9 cellular contexts compared by ENCODE assay signal in genomic region chr3:12660196-12660595, GRCh38. TPM values are rescaled to one million over a fixed set of nuclear protein-coding genes. Genes with fewer than 3 reads are reported as not detected.
DNase-seq lines count a peak whose midpoint lies in the region; ATAC-seq and TF ChIP-seq lines count a peak whose summit lies in the region.
"Had no signal": no experiment of that assay in that cellular context is flagged by ENCODE, and none has a peak within 500 bp of the region (broad histone marks: within the 10 kb centered on the region; RNA-seq: fewer than 3 reads in every experiment).

No MANE protein-coding gene starts in this region.

- H3K4me1 ChIP-seq in hepatocyte (ENCODE audit: insufficient read depth) (peaks cover 32% of the 10 kb centered on the region), stomach (peaks cover 52 to 83% (median 70%) of the 10 kb centered on the region in 4 donors)

- peaks cover 16% of the 10 kb centered on the region for H3K36me3 Mint-ChIP-seq in activated CD4-positive, alpha-beta T cell treated with anti-CD3 and anti-CD28 coated beads for 36 hours (ENCODE audit: low read depth)

- H2AFZ ChIP-seq in hepatocyte: no peak overlapping the region

- CTCF ChIA-PET in activated CD4-positive, alpha-beta T cell treated with anti-CD3 and anti-CD28 coated beads for 36 hours (lab: Charles Lee): interaction anchor here (0.6 to 2.0 kb wide), 4 partner anchors 10 to 60 kb away, joined by 3 to 6 read pairs (median 4); no protein-coding TSS in a partner anchor
- CTCF ChIA-PET in RWPE1 (lab: Yijun Ruan, JAX): interaction anchor here (0.6 kb wide), 1 partner anchor 44 kb away, joined by 5 read pairs; no protein-coding TSS in a partner anchor

- intact Hi-C loops in activated CD4-positive, alpha-beta T cell treated with anti-CD3 and anti-CD28 coated beads for 36 hours (cut with DNase I, micrococcal nuclease): loop anchor here in 1 of 2 experiments (5.0 kb wide), 2 partner anchors 473 to 757 kb away; no protein-coding TSS in a partner anchor
- intact Hi-C loops in stomach (cut with DNase I; ENCODE audit: low total_unique reads): no loop called here

- H3K9me3 Mint-ChIP-seq in activated CD4-positive, alpha-beta T cell treated with anti-CD3 and anti-CD28 coated beads for 36 hours (ENCODE audit: low read depth): no peaks in the 10 kb centered on the region

- TF ChIP-seq POLR2A in stomach (IDR thresholded peaks at IDR 0.05): no peak

- peak overlapping the region; percentile 42 for H3K27ac Mint-ChIP-seq in activated CD4-positive, alpha-beta T cell treated with anti-CD3 and anti-CD28 coated beads for 36 hours

- H3K36me3 ChIP-seq in hepatocyte (replicated peaks; ENCODE audit: insufficient read depth, low read depth) (no peaks in the 10 kb centered on the region), stomach (no peaks in the 10 kb centered on the region)

- H3K27me3 Mint-ChIP-seq in activated CD4-positive, alpha-beta T cell treated with anti-CD3 and anti-CD28 coated beads for 36 hours: no peaks in the 10 kb centered on the region

- peaks cover 65% of the 10 kb centered on the region for H4K20me1 ChIP-seq in hepatocyte (ENCODE audit: insufficient read depth, poor library complexity, severe bottlenecking)

- H3K27me3 ChIP-seq in hepatocyte (no peaks in the 10 kb centered on the region), stomach (no peaks in the 10 kb centered on the region)

- H3K79me2 ChIP-seq in hepatocyte: peaks cover 84% of the 10 kb centered on the region

- no peak for ATAC-seq in activated CD4-positive, alpha-beta T cell treated with anti-CD3 and anti-CD28 coated beads for 36 hours
- no peak for ATAC-seq in GM21529 (IDR thresholded peaks at IDR 0.05; ENCODE audit: unreplicated experiment)

- H3K4me1 Mint-ChIP-seq in activated CD4-positive, alpha-beta T cell treated with anti-CD3 and anti-CD28 coated beads for 36 hours: peaks cover 58% of the 10 kb centered on the region

- H3K4me3 ChIP-seq in hepatocyte (no peak overlapping the region), stomach (peak overlapping the region in 1 of 4 donors; percentile 79)

- TF ChIP-seq EP300 in stomach (IDR thresholded peaks at IDR 0.05): no peak

- TF ChIP-seq CTCF in RWPE1 (conservative IDR thresholded peaks at IDR 0.05; ENCODE audit: low read depth) (no peak), hepatocyte (IDR thresholded peaks at IDR 0.05; ENCODE audit: poor library complexity) (no peak), stomach (IDR thresholded peaks at IDR 0.05) (no peak)

- H3K9me3 ChIP-seq in hepatocyte (ENCODE audit: low read depth) (no peaks in the 10 kb centered on the region), stomach (no peaks in the 10 kb centered on the region)

- no peaks in the 10 kb centered on the region for H3K9me2 ChIP-seq in hepatocyte (replicated peaks; ENCODE audit: insufficient read depth)

- H3K27ac ChIP-seq in RWPE1: peak overlapping the region; percentile 6; the same call in 1 of the 2 replicates
- H3K27ac ChIP-seq in hepatocyte: peak overlapping the region; percentile 80
- H3K27ac ChIP-seq in stomach: peak overlapping the region; percentile 35 to 100 (median 100)

- POLR2A ChIA-PET in activated CD4-positive, alpha-beta T cell treated with anti-CD3 and anti-CD28 coated beads for 36 hours (lab: Charles Lee): interaction anchor here (0.7 to 0.9 kb wide), 3 partner anchors 22 to 128 kb away, joined by 3 to 8 read pairs (median 5); partner anchors contain the start of gene TMEM40
- POLR2A ChIA-PET in RWPE1 (lab: Yijun Ruan, JAX; ENCODE audit: low non-redundant PET): interaction anchor here (0.6 kb wide), 1 partner anchor 99 kb away, joined by 4 read pairs; no protein-coding TSS in a partner anchor

- peak overlapping the region; percentile 94 for H3K4me2 ChIP-seq in hepatocyte

- 60% methylated on average over 2 of the region's 2 CpGs for WGBS in hepatocyte (ENCODE audit: low lambda C conversion rate, missing lambda C conversion rate)
- 56 to 73% (median 66%) methylated on average over 2 of the region's 2 CpGs for WGBS in stomach, 5 donors

- DNase-seq in activated CD4-positive, alpha-beta T cell treated with anti-CD3 and anti-CD28 coated beads for 36 hours: no peak
- DNase-seq in activated CD4-positive, alpha-beta T cell treated with anti-CD3 and anti-CD28 coated beads, Interleukin-2, amount 50 U/mL, for 48 hours: no peak
- DNase-seq in RWPE1 (ENCODE audit: low spot score) (no peak), hepatocyte (ENCODE audit: low spot score) (no peak), stomach (no peak), NCI-H82 (lab: John Stamatoyannopoulos, UW) (no peak), HT-29 (ENCODE audit: low spot score) (no peak)
- DNase-seq: NCI-H1092 had no signal

- no peak overlapping the region for H3K4me3 Mint-ChIP-seq in activated CD4-positive, alpha-beta T cell treated with anti-CD3 and anti-CD28 coated beads for 36 hours

RNA-seq across cellular contexts. Expression of gene RAF1, which starts 3.7 kb away (rescaled TPM):
- 10 to 100 TPM; 66.8 to 74.7 TPM for total RNA-seq in activated CD4-positive, alpha-beta T cell treated with anti-CD3 and anti-CD28 coated beads for 36 hours
- total RNA-seq in hepatocyte (114 and 118 TPM in 2 replicates), stomach (100 to 1,000 TPM in 3 of 5 donors, 10 to 100 TPM in 2; 51.0 to 156 (median 113) TPM)
- polyA plus RNA-seq in hepatocyte (78.0 and 79.8 TPM in 2 replicates), stomach (10 to 100 TPM; 36.7 to 54.1 (median 46.3) TPM)
- total RNA-seq in HT-29 (2014; rRNA removed; shearing (Covaris generic)): 51.0 and 54.6 TPM in 2 replicates

Comparison
In these comparisons a context has a peak if more than half of its experiments do, and no peak if none do; other contexts are left out.
1. H3K27ac ChIP-seq: peak in every context shown above with its lines; median percentile 100 in stomach; 80 in hepatocyte; 6 in RWPE1.